Comparison of ENCODE assay signal across 21 cellular contexts in genomic region chr2:130313812-130314334, GRCh38.
"Had no signal": no experiment of that assay in that cellular context is flagged by ENCODE, and none has a peak within 500 bp of the region (broad histone marks: within the 10 kb centered on the region; RNA-seq: fewer than 3 reads in every experiment).

No MANE protein-coding gene starts in this region.

- H3K9ac ChIP-seq: SK-N-SH had no signal

- H3K36me3 ChIP-seq: MG63 had no signal

- H3K9me3 ChIP-seq: MG63, SK-N-SH had no signal

- DNase-seq: Karpas-422, KG1, MG63, NCI-H1092, NCI-H1105 treated with DMSO at 0.1 percent for 48 hours, NCI-H1417 treated with DMSO at 0.1 percent for 48 hours, NCI-H187, NCI-H2029, NCI-H2081 treated with DMSO at 0.1 percent for 48 hours, NCI-H2171, NCI-H226, NCI-H446, NCI-H510A, NCI-H524 treated with DMSO at 0.1 percent for 48 hours, NCI-H774, SHP77, SK-N-SH, SW 1271 had no signal

- H3K27ac ChIP-seq: HL-60, RWPE1 had no signal

- H3K4me2 ChIP-seq: SK-N-SH had no signal

- FAIRE-seq: HTR-8/SVneo had no signal

- H3K4me3 ChIP-seq: MG63 had no signal
